In genomic region chr7:106100863-106101262, GRCh38 we compare ENCODE assay signal across 1 cellular context.
TF ChIP-seq lines count a peak whose summit lies in the region.

No MANE protein-coding gene starts in this region.

TF ChIP-seq in WTC11, 78 proteins besides CTCF, POLR2A, EP300 and RAD21 (continued from another document):
- no peak for TF ChIP-seq IRF1 (CRISPR knock-in tag; IDR thresholded peaks at IDR 0.05)
- TF ChIP-seq, protein P1, sequence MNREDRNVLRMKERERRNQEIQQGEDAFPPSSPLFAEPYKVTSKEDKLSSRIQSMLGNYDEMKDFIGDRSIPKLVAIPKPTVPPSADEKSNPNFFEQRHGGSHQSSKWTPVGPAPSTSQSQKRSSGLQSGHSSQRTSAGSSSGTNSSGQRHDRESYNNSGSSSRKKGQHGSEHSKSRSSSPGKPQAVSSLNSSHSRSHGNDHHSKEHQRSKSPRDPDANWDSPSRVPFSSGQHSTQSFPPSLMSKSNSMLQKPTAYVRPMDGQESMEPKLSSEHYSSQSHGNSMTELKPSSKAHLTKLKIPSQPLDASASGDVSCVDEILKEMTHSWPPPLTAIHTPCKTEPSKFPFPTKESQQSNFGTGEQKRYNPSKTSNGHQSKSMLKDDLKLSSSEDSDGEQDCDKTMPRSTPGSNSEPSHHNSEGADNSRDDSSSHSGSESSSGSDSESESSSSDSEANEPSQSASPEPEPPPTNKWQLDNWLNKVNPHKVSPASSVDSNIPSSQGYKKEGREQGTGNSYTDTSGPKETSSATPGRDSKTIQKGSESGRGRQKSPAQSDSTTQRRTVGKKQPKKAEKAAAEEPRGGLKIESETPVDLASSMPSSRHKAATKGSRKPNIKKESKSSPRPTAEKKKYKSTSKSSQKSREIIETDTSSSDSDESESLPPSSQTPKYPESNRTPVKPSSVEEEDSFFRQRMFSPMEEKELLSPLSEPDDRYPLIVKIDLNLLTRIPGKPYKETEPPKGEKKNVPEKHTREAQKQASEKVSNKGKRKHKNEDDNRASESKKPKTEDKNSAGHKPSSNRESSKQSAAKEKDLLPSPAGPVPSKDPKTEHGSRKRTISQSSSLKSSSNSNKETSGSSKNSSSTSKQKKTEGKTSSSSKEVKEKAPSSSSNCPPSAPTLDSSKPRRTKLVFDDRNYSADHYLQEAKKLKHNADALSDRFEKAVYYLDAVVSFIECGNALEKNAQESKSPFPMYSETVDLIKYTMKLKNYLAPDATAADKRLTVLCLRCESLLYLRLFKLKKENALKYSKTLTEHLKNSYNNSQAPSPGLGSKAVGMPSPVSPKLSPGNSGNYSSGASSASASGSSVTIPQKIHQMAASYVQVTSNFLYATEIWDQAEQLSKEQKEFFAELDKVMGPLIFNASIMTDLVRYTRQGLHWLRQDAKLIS (CRISPR knock-in tag; IDR thresholded peaks at IDR 0.05; ENCODE audit: borderline replicate concordance), result no peak
- no peak for TF ChIP-seq NR1H2 (CRISPR knock-in tag; IDR thresholded peaks at IDR 0.05)
- no peak for TF ChIP-seq ZNF263 (CRISPR knock-in tag; IDR thresholded peaks at IDR 0.05; ENCODE audit: low read depth)
- TF ChIP-seq ZNF532 (CRISPR knock-in tag; IDR thresholded peaks at IDR 0.05; ENCODE audit: borderline replicate concordance), result no peak
